ENCODE assay signal across 9 cellular contexts in genomic region chr17:78387982-78388941, GRCh38. TPM values are rescaled to one million over a fixed set of nuclear protein-coding genes. Genes with fewer than 3 reads are reported as not detected.
DNase-seq lines count a peak whose midpoint lies in the region; ATAC-seq, FAIRE-seq and TF ChIP-seq lines count a peak whose summit lies in the region.
"Had no signal": no experiment of that assay in that cellular context is flagged by ENCODE, and none has a peak within 500 bp of the region (broad histone marks: within the 10 kb centered on the region; RNA-seq: fewer than 3 reads in every experiment).

No MANE protein-coding gene starts in this region.

- H3K27me3 Mint-ChIP-seq in T-helper 17 cell = no peaks in the 10 kb centered on the region

- ATAC-seq in T-helper 17 cell = peak; percentile 19
- peak; percentile 14 to 67 (median 41) for ATAC-seq in heart left ventricle
- ATAC-seq in GM21390 (IDR thresholded peaks at IDR 0.05; ENCODE audit: unreplicated experiment) = no peak

- FAIRE-seq in RCC 7860 (lab: Jason Lieb, UNC) = no peak

- peaks cover 46% of the 10 kb centered on the region for H3K4me1 Mint-ChIP-seq in T-helper 17 cell

- H3K36me3 Mint-ChIP-seq in T-helper 17 cell (ENCODE audit: low read depth) = no peaks in the 10 kb centered on the region

- H3K27ac Mint-ChIP-seq in T-helper 17 cell = peak overlapping the region; percentile 97

- no peaks in the 10 kb centered on the region for H3K27me3 ChIP-seq in heart left ventricle

- TF ChIP-seq POLR2A in heart left ventricle (IDR thresholded peaks at IDR 0.05) = no peak

- peak overlapping the region in 1 of 12 donors; percentile 16 for H3K4me3 ChIP-seq in heart left ventricle

- TF ChIP-seq CTCF in heart left ventricle (IDR thresholded peaks at IDR 0.05) = no peak

- intact Hi-C loops in heart left ventricle (cut with DNase I) = no loop called here

- WGBS in heart left ventricle, 4 donors = 33 to 45% (median 37%) methylated on average over 9 to 10 of the region's 10 CpGs

- peak overlapping the region; percentile 19 to 98 (median 74) for H3K27ac ChIP-seq in heart left ventricle
- H3K27ac ChIP-seq: 22Rv1 had no signal

- H3K9me3 ChIP-seq in T-helper 17 cell (ENCODE audit: control insufficient read depth, low read length, poor library complexity, severe bottlenecking) (no peaks in the 10 kb centered on the region), heart left ventricle (no peaks in the 10 kb centered on the region)

- H3K4me1 ChIP-seq in heart left ventricle = peaks cover 17 to 94% (median 75%) of the 10 kb centered on the region in 12 donors

- DNase-seq in DMS79 treated with DMSO at 0.1 percent for 48 hours (lab: John Stamatoyannopoulos, UW) = peak; percentile 47
- no peak for DNase-seq in DMS79 (lab: John Stamatoyannopoulos, UW)
- no peak for DNase-seq in T-helper 17 cell
- DNase-seq in heart left ventricle = peak in 3 of 5 donors; percentile 46 to 64 (median 55)
- peak; percentile 35 for DNase-seq in superior temporal gyrus (ENCODE audit: extremely low spot score)
- DNase-seq in RCC 7860 (ENCODE audit: low spot score) = no peak
- no peak for DNase-seq in HCEC 1CT

- peaks cover 0 to 27% (median 4%) of the 10 kb centered on the region in 9 donors for H3K36me3 ChIP-seq in heart left ventricle

- peak overlapping the region; percentile 68 for H3K4me3 Mint-ChIP-seq in T-helper 17 cell

RNA-seq across cellular contexts. Expression of gene PGS1, which starts 9.8 kb away (rescaled TPM):
- total RNA-seq in T-helper 17 cell = 10 to 100 TPM; 47.5 to 54.9 TPM
- 10 to 100 TPM; 14.2 to 32.8 (median 17.3) TPM for total RNA-seq in heart left ventricle
- polyA plus RNA-seq in heart left ventricle = 10 to 100 TPM; 11.9 to 24.6 TPM

RNA-seq across cellular contexts. Expression of gene SOCS3, which starts 28.4 kb away (rescaled TPM):
- 100 to 1,000 TPM; 119 to 197 TPM for total RNA-seq in T-helper 17 cell
- 100 to 1,000 TPM in 1 of 9 donors, 10 to 100 TPM in 5, 1 to 10 TPM in 3; 4.6 to 134 (median 18.4) TPM for total RNA-seq in heart left ventricle
- 10 to 100 TPM; 15.2 to 15.9 TPM for polyA plus RNA-seq in heart left ventricle

Comparison
In these comparisons a context has a peak if more than half of its experiments do, and no peak if none do; other contexts are left out.
1. DNase-seq: peak in DMS79 treated with DMSO at 0.1 percent for 48 hours (single experiment), heart left ventricle (3 of 5) and superior temporal gyrus (single experiment); none in DMS79 (single experiment), T-helper 17 cell (0 of 3), RCC 7860 (single experiment) and HCEC 1CT (single experiment).